In genomic region chr6:157272866-157273755, GRCh38 we compare ENCODE assay signal across 10 cellular contexts. TPM values are rescaled to one million over a fixed set of nuclear protein-coding genes. Genes with fewer than 3 reads are reported as not detected.
DNase-seq lines count a peak whose midpoint lies in the region; ATAC-seq and TF ChIP-seq lines count a peak whose summit lies in the region.
"Had no signal": no experiment of that assay in that cellular context is flagged by ENCODE, and none has a peak within 500 bp of the region (broad histone marks: within the 10 kb centered on the region; RNA-seq: fewer than 3 reads in every experiment).

No MANE protein-coding gene starts in this region.

- H3K27ac Mint-ChIP-seq in MCF 10A (ENCODE audit: low read depth, unreplicated experiment), result no peak overlapping the region
- H3K27ac Mint-ChIP-seq in T-helper 1 cell treated with Interleukin-12 subunit alpha and Interleukin-12 subunit beta and Interleukin-4 antibody, amounts not matched to agents 30 μg/mL and 1 μg/mL, for 36 hours, result no peak overlapping the region

- no peaks in the 10 kb centered on the region for H3K4me1 Mint-ChIP-seq in MCF 10A (ENCODE audit: insufficient read depth, unreplicated experiment)
- peaks cover 4% of the 10 kb centered on the region for H3K4me1 Mint-ChIP-seq in T-helper 1 cell treated with Interleukin-12 subunit alpha and Interleukin-12 subunit beta and Interleukin-4 antibody, amounts not matched to agents 30 μg/mL and 1 μg/mL, for 36 hours (ENCODE audit: low read depth)

- no peak overlapping the region for H3K4me3 Mint-ChIP-seq in MCF 10A (ENCODE audit: unreplicated experiment)
- H3K4me3 Mint-ChIP-seq in T-helper 1 cell treated with Interleukin-12 subunit alpha and Interleukin-12 subunit beta and Interleukin-4 antibody, amounts not matched to agents 30 μg/mL and 1 μg/mL, for 36 hours, result peak overlapping the region; percentile 47

- H3K9me3 Mint-ChIP-seq in MCF 10A (ENCODE audit: unreplicated experiment), result peaks cover 12% of the 10 kb centered on the region
- peaks cover 10% of the 10 kb centered on the region for H3K9me3 Mint-ChIP-seq in T-helper 1 cell treated with Interleukin-12 subunit alpha and Interleukin-12 subunit beta and Interleukin-4 antibody, amounts not matched to agents 30 μg/mL and 1 μg/mL, for 36 hours

- no peaks in the 10 kb centered on the region for H3K27me3 Mint-ChIP-seq in MCF 10A (ENCODE audit: insufficient read depth, unreplicated experiment)
- peaks cover 13% of the 10 kb centered on the region for H3K27me3 Mint-ChIP-seq in T-helper 1 cell treated with Interleukin-12 subunit alpha and Interleukin-12 subunit beta and Interleukin-4 antibody, amounts not matched to agents 30 μg/mL and 1 μg/mL, for 36 hours (ENCODE audit: low read depth)

- no peaks in the 10 kb centered on the region for H3K36me3 Mint-ChIP-seq in MCF 10A (ENCODE audit: insufficient read depth, unreplicated experiment)
- H3K36me3 Mint-ChIP-seq in T-helper 1 cell treated with Interleukin-12 subunit alpha and Interleukin-12 subunit beta and Interleukin-4 antibody, amounts not matched to agents 30 μg/mL and 1 μg/mL, for 36 hours (ENCODE audit: low read depth), result peaks cover 4% of the 10 kb centered on the region

- peak overlapping the region; percentile 86 to 92 for H3K27ac ChIP-seq in breast epithelium
- H3K27ac ChIP-seq in effector memory CD4-positive, alpha-beta T cell (ENCODE audit: insufficient read depth, low read length, poor library complexity, severe bottlenecking), result peak overlapping the region; percentile 88
- peak overlapping the region; percentile 90 to 91 for H3K27ac ChIP-seq in thoracic aorta
- H3K27ac ChIP-seq: left lung had no signal

- no peak overlapping the region for H3K4me3 ChIP-seq in breast epithelium
- no peak overlapping the region for H3K4me3 ChIP-seq in effector memory CD4-positive, alpha-beta T cell (ENCODE audit: insufficient read depth, low read depth, low read length, poor library complexity, severe bottlenecking)
- no peak overlapping the region for H3K4me3 ChIP-seq in thoracic aorta

- TF ChIP-seq CTCF in breast epithelium (IDR thresholded peaks at IDR 0.05) (no peak), MCF 10A (IDR thresholded peaks at IDR 0.05; ENCODE audit: unreplicated experiment) (no peak), thoracic aorta (IDR thresholded peaks at IDR 0.05) (peak; percentile 14)

- CTCF ChIA-PET in MCF 10A (lab: Yijun Ruan, JAX), result interaction anchor here (0.6 to 0.7 kb wide), 2 partner anchors 59 to 460 kb away, joined by 3 to 4 read pairs; no protein-coding TSS in a partner anchor

- BruUV-seq in MCF 10A (replicated peaks; lab: Mats Ljungman, UMichigan), result no TSS peak

- H3K36me3 ChIP-seq in breast epithelium (no peaks in the 10 kb centered on the region), thoracic aorta (no peaks in the 10 kb centered on the region)
- no peaks in the 10 kb centered on the region for H3K36me3 ChIP-seq in effector memory CD4-positive, alpha-beta T cell (ENCODE audit: control insufficient read depth, insufficient read depth, low read length)
- H3K36me3 ChIP-seq: left lung had no signal

- POLR2A ChIA-PET in MCF 10A (lab: Yijun Ruan, JAX), result no interaction called here

- TF ChIP-seq POLR2A in breast epithelium (IDR thresholded peaks at IDR 0.05), result no peak

- H3K9me3 ChIP-seq in breast epithelium (no peaks in the 10 kb centered on the region), thoracic aorta (no peaks in the 10 kb centered on the region)
- H3K9me3 ChIP-seq in effector memory CD4-positive, alpha-beta T cell (ENCODE audit: control insufficient read depth, low read length), result no peaks in the 10 kb centered on the region
- H3K9me3 ChIP-seq: left lung had no signal

- no peak for ATAC-seq in thoracic aorta (ENCODE audit: insufficient number of reproducible peaks, low FRiP score, low read depth)
- ATAC-seq in HG02884 (IDR thresholded peaks at IDR 0.05; ENCODE audit: unreplicated experiment), result no peak

- H3K27me3 ChIP-seq in breast epithelium (no peaks in the 10 kb centered on the region), thoracic aorta (replicated peaks; ENCODE audit: insufficient read depth) (no peaks in the 10 kb centered on the region)
- H3K27me3 ChIP-seq in effector memory CD4-positive, alpha-beta T cell (replicated peaks; ENCODE audit: control insufficient read depth, insufficient read depth, low read length, poor library complexity, severe bottlenecking), result no peaks in the 10 kb centered on the region

- DNase-seq in breast epithelium (ENCODE audit: low spot score in 2 of 2) (no peak), MCF 10A (ENCODE audit: unreplicated experiment) (no peak), thoracic aorta (ENCODE audit: low spot score) (no peak), amniotic stem cell (lab: John Stamatoyannopoulos, UW) (no peak), HPDE6-E6E7 (ENCODE audit: extremely low spot score) (no peak)
- peak in 1 of 3 donors; percentile 9 for DNase-seq in effector memory CD4-positive, alpha-beta T cell
- DNase-seq: EL had no signal

- H3K4me1 ChIP-seq in breast epithelium (no peaks in the 10 kb centered on the region), thoracic aorta (ENCODE audit: control insufficient read depth in 1 of 2, low read depth in 2 of 2) (peaks cover 21 to 55% of the 10 kb centered on the region in 2 donors)
- H3K4me1 ChIP-seq in effector memory CD4-positive, alpha-beta T cell (ENCODE audit: control insufficient read depth, insufficient read depth, low read length, poor library complexity, severe bottlenecking), result peaks cover 5% of the 10 kb centered on the region

- intact Hi-C loops in breast epithelium (cut with DNase I; ENCODE audit: low total_unique reads) (no loop called here), MCF 10A (cut with micrococcal nuclease) (loop anchor here (10.0 kb wide), 1 partner anchor 1948 kb away; no protein-coding TSS in a partner anchor)

RNA-seq across cellular contexts. Expression of gene TMEM242, which starts 50.2 kb away (rescaled TPM):
- total RNA-seq in breast epithelium (1 to 10 TPM; 5.3 to 7.9 (median 7.3) TPM), MCF 10A (2022) (9.4 and 10.1 TPM in 2 replicates), thoracic aorta (1 to 10 TPM; 7.3 to 8.8 TPM)
